In the genomic region with DNA sequence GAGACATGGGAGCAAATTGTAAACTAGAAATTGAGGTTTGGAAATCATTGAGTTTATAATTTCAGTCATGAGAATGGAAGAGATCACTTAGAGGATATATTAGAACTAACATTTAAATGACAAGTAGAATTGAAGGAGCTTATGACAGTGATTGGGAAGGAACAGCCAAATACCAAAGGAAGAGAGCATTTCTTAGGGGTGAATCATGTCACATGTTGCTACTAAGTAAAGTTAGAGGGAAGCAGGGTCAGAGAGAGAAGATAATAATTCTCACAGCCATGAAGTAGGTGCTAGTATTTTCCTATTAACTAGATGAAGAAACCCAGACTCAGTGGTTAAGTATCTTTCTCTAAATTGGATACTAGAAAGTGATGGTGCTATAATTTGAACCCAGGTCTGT, we compare ENCODE assay signal across 25 cellular contexts. TPM values are rescaled to one million over a fixed set of nuclear protein-coding genes. Genes with fewer than 3 reads are reported as not detected.
A peak's percentile ranks its signal among the peaks of the same experiment; 100 is the strongest.
DNase-seq lines count a peak whose midpoint lies in the region; ATAC-seq and TF ChIP-seq lines count a peak whose summit lies in the region.
"Had no signal": no experiment of that assay in that cellular context is flagged by ENCODE, and none has a peak within 500 bp of the region (broad histone marks: within the 10 kb centered on the region; RNA-seq: fewer than 3 reads in every experiment).

No MANE protein-coding gene starts in this region.

- no peak overlapping the region for H3K4me3 ChIP-seq in ACC112 (ENCODE audit: low read depth, low read length)
- no peak overlapping the region for H3K4me3 ChIP-seq in fibroblast of the aortic adventitia (ENCODE audit: low read depth, low read length)
- H3K4me3 ChIP-seq: ovary, Peyer's patch had no signal

- H3K4me1 Mint-ChIP-seq in T-helper 17 cell = peaks cover 5% of the 10 kb centered on the region
- H3K4me1 Mint-ChIP-seq: brain, CD14-positive monocyte, natural killer cell had no signal

- H3K36me3 Mint-ChIP-seq in T-helper 17 cell (ENCODE audit: low read depth) = no peaks in the 10 kb centered on the region
- H3K36me3 Mint-ChIP-seq: natural killer cell had no signal

- H2AFZ ChIP-seq in ACC112 (ENCODE audit: low read length, unreplicated experiment) = peak overlapping the region; percentile 3

- no peak overlapping the region for H3K4me3 Mint-ChIP-seq in T-helper 17 cell
- H3K4me3 Mint-ChIP-seq: activated naive CD8-positive, alpha-beta T cell; brain; CD14-positive monocyte; mesothelial cell of epicardium; natural killer cell had no signal

- no peak overlapping the region for H3K27ac Mint-ChIP-seq in T-helper 17 cell
- H3K27ac Mint-ChIP-seq: activated naive CD8-positive, alpha-beta T cell; brain; CD14-positive monocyte; mesothelial cell of epicardium; natural killer cell had no signal

- no peaks in the 10 kb centered on the region for H3K36me3 ChIP-seq in ACC112 (ENCODE audit: insufficient read depth, low read length)
- H3K36me3 ChIP-seq: ovary, Peyer's patch had no signal

- DNase-seq in HS-5 (ENCODE audit: low read depth) (peak; percentile 13), amniotic epithelial cell (ENCODE audit: low read depth) (peak; percentile 35), fibroblast of the aortic adventitia (ENCODE audit: low read depth) (peak; percentile 12), T-helper 17 cell (no peak)
- no peak for DNase-seq in activated T-cell treated with anti-CD3 and anti-CD28 coated beads, Interleukin-2, amount 50 U/mL, for 48 hours
- DNase-seq: activated CD4-positive, CD25-positive, alpha-beta regulatory T cell; dermis blood vessel endothelial cell; KBM-7; natural killer cell; NCI-H1048; NCI-H2029; NCI-H345; ovary; Peyer's patch; substantia nigra; T1000 had no signal

- H3K27ac ChIP-seq in ACC112 (ENCODE audit: low read depth, low read length) = no peak overlapping the region
- H3K27ac ChIP-seq: ovary, Peyer's patch had no signal

- no peaks in the 10 kb centered on the region for H3K9me3 ChIP-seq in T-helper 17 cell (ENCODE audit: control insufficient read depth, low read length, poor library complexity, severe bottlenecking)
- H3K9me3 ChIP-seq: ovary, Peyer's patch had no signal

- TF ChIP-seq CTCF in fibroblast of the aortic adventitia (IDR thresholded peaks at IDR 0.05; ENCODE audit: insufficient read depth, low read length) = no peak

- ATAC-seq in HG03571 (IDR thresholded peaks at IDR 0.05; ENCODE audit: unreplicated experiment) (no peak), GM18861 (IDR thresholded peaks at IDR 0.05; ENCODE audit: unreplicated experiment) (no peak), T-helper 17 cell (no peak)
- ATAC-seq: left lobe of liver, natural killer cell, sciatic nerve had no signal

- H3K79me2 ChIP-seq in ACC112 (ENCODE audit: control insufficient read depth, insufficient read depth, low read length, unreplicated experiment) = no peaks in the 10 kb centered on the region

- H3K4me1 ChIP-seq in ACC112 (ENCODE audit: control insufficient read depth, insufficient read depth, low read length, unreplicated experiment) = peaks cover 9% of the 10 kb centered on the region
- H3K4me1 ChIP-seq: Peyer's patch had no signal

- H3K27me3 Mint-ChIP-seq in T-helper 17 cell = no peaks in the 10 kb centered on the region
- H3K27me3 Mint-ChIP-seq: activated naive CD8-positive, alpha-beta T cell; brain had no signal

- no peaks in the 10 kb centered on the region for H3K27me3 ChIP-seq in ACC112 (ENCODE audit: insufficient read depth, low read length)
- H3K27me3 ChIP-seq: ovary, Peyer's patch had no signal

RNA-seq across cellular contexts. Expression of a gene that starts 59.3 kb away (rescaled TPM):
- total RNA-seq in fibroblast of the aortic adventitia (ENCODE audit: low replicate concordance) = 4.7 and 37.3 TPM in 2 replicates
- total RNA-seq in T-helper 17 cell = 10 to 100 TPM; 31.3 to 32.5 TPM

Comparison
In these comparisons a context has a peak if more than half of its experiments do, and no peak if none do; other contexts are left out.
1. DNase-seq: peak in HS-5 (single experiment), amniotic epithelial cell (single experiment) and fibroblast of the aortic adventitia (single experiment); none in activated T-cell treated with anti-CD3 and anti-CD28 coated beads, Interleukin-2, amount 50 U/mL, for 48 hours (0 of 2) and T-helper 17 cell (0 of 3).